1 cellular context compared by ENCODE assay signal in the genomic region with DNA sequence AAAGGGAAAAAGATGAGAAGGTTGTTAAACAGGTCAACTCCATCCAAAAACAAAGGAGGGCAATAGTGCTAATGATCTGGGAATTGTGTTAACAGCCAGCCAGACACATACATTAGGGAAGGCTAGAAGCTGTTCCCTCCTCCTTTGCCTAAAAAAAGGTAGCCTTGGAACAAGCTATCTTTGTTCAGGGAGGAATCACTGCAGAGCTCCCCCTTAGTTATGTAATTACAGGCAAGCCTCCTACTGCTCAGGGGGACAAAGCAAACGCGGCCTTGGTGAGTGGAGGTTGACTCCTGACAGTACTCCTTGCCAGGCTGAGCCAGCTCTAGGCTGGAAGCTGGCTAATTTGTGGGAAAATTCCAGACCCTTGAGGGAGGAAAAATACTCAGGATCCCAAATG.
TF ChIP-seq lines count a peak whose summit lies in the region.

No MANE protein-coding gene starts in this region.

TF ChIP-seq in HepG2, 621 proteins besides CTCF, POLR2A, EP300 and RAD21:
- TF ChIP-seq ZNF292 (CRISPR knock-in tag; IDR thresholded peaks at IDR 0.05; ENCODE audit: borderline replicate concordance, low read depth) (no peak), ZNF547 (CRISPR knock-in tag; IDR thresholded peaks at IDR 0.05) (no peak), ERF (CRISPR knock-in tag; IDR thresholded peaks at IDR 0.05) (no peak), JDP2 (CRISPR knock-in tag; IDR thresholded peaks at IDR 0.05; ENCODE audit: borderline replicate concordance) (no peak)
- TF ChIP-seq, protein P1, sequence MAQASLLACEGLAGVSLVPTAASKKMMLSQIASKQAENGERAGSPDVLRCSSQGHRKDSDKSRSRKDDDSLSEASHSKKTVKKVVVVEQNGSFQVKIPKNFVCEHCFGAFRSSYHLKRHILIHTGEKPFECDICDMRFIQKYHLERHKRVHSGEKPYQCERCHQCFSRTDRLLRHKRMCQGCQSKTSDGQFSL (CRISPR knock-in tag; IDR thresholded peaks at IDR 0.05) = no peak
